21 cellular contexts compared by ENCODE assay signal in the genomic region with DNA sequence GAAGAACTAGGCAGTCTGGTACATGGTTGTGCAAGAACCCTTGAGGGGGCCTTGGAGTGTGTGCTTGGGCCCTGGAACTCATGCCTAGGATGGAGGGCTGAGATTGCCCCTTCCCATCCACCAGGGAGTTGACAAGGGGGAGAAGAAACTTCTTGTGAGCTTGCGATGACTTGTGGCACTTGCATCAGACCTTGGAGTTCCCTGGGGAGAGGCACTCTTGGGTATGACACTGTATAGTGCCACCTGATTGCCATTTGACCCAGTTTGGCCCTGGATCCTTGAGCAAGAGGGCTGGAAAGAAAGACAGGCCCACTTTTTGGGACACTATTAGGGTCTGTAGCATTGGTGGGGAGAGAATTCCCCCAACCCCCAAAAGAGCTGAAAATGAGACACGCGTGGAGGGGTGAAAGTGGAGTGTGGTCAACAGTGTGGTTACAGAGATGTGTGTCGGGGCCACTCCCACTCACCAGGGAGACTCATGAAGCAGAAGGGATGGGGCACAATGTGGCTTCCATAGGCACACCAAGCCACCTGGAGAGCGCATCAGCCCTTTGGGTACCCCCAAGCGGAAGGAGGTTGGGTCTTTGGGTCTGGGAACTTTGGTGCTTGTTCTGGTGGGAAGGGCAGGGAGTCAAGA.
A peak's percentile ranks its signal among the peaks of the same experiment; 100 is the strongest.
DNase-seq lines count a peak whose midpoint lies in the region; ATAC-seq, FAIRE-seq and TF ChIP-seq lines count a peak whose summit lies in the region.
"Had no signal": no experiment of that assay in that cellular context is flagged by ENCODE, and none has a peak within 500 bp of the region (broad histone marks: within the 10 kb centered on the region; RNA-seq: fewer than 3 reads in every experiment).

No MANE protein-coding gene starts in this region.

- no peaks in the 10 kb centered on the region for H3K79me2 ChIP-seq in trophoblast cell (ENCODE audit: control insufficient read depth, insufficient read depth, low read length, poor library complexity)

- H3K14ac ChIP-seq in trophoblast cell (ENCODE audit: low read length): no peak overlapping the region

- no peak overlapping the region for H3K4me2 ChIP-seq in trophoblast cell (ENCODE audit: low read length)
- H3K4me2 ChIP-seq: smooth muscle cell had no signal

- H3K9me3 ChIP-seq in trophoblast cell (ENCODE audit: insufficient read depth, low read depth, low read length): peaks cover 30% of the 10 kb centered on the region
- H3K9me3 ChIP-seq: breast epithelium, psoas muscle had no signal

- peak; percentile 36 for ATAC-seq in GM21526 (IDR thresholded peaks at IDR 0.05; ENCODE audit: low FRiP score, unreplicated experiment)
- peak; percentile 21 for ATAC-seq in HG03432 (IDR thresholded peaks at IDR 0.05; ENCODE audit: unreplicated experiment)
- ATAC-seq: left lobe of liver, psoas muscle had no signal

- H3K79me1 ChIP-seq in trophoblast cell (ENCODE audit: low read length): no peaks in the 10 kb centered on the region

- no peak overlapping the region for H3K23ac ChIP-seq in trophoblast cell (ENCODE audit: low read length)

- no peak overlapping the region for H2AFZ ChIP-seq in trophoblast cell (ENCODE audit: insufficient read depth, low read length, poor library complexity)

- H3K4ac ChIP-seq in trophoblast cell (ENCODE audit: low read depth, low read length): no peak overlapping the region

- no peaks in the 10 kb centered on the region for H3K4me1 ChIP-seq in trophoblast cell (ENCODE audit: control insufficient read depth in 1 of 2, insufficient read depth in 2 of 2, low read length in 2 of 2)
- H3K4me1 ChIP-seq: breast epithelium, esophagus muscularis mucosa, psoas muscle had no signal

- H3K18ac ChIP-seq in trophoblast cell (ENCODE audit: low read length): no peak overlapping the region

- H4K91ac ChIP-seq in trophoblast cell (ENCODE audit: low read depth, low read length): no peak overlapping the region

- H3K27me3 ChIP-seq in bronchial epithelial cell (ENCODE audit: control insufficient read depth, insufficient read depth, low read length) (no peaks in the 10 kb centered on the region), trophoblast cell (ENCODE audit: insufficient read depth, low read length) (no peaks in the 10 kb centered on the region)
- H3K27me3 ChIP-seq: breast epithelium, dorsolateral prefrontal cortex, esophagus muscularis mucosa, Peyer's patch had no signal

- no peak overlapping the region for H3K9ac ChIP-seq in trophoblast cell (ENCODE audit: low read length)

- H3K4me3 ChIP-seq in bronchial epithelial cell (ENCODE audit: low read depth, low read length) (no peak overlapping the region), trophoblast cell (ENCODE audit: low read depth, low read length) (no peak overlapping the region)
- H3K4me3 ChIP-seq: breast epithelium, dorsolateral prefrontal cortex, esophagus muscularis mucosa, Peyer's patch, psoas muscle, smooth muscle cell had no signal

- H4K8ac ChIP-seq in trophoblast cell (ENCODE audit: low read depth, low read length): no peak overlapping the region

- whole genome bisulfite sequencing in trophoblast cell (ENCODE audit: extremely low coverage, insufficient coverage, insufficient read length): no CpG with 5 or more reads among the region's 6 CpGs

- H2BK120ac ChIP-seq in trophoblast cell (ENCODE audit: insufficient read depth, low read length, poor library complexity): no peak overlapping the region

- no peak overlapping the region for H4K12ac ChIP-seq in trophoblast cell (ENCODE audit: low read depth, low read length)

- TF ChIP-seq CTCF in bronchial epithelial cell (IDR thresholded peaks at IDR 0.05; ENCODE audit: insufficient read depth, low read length, severe bottlenecking): no peak

- FAIRE-seq in GM18507 (lab: Jason Lieb, UNC): peak; percentile 48
- peak; percentile 13 for FAIRE-seq in bronchial epithelial cell (lab: Jason Lieb, UNC)

- no peak overlapping the region for H2BK12ac ChIP-seq in trophoblast cell (ENCODE audit: low read length)

- no peak for DNase-seq in GM18507 (ENCODE audit: extremely low spot score, insufficient read length, low read depth)
- no peak for DNase-seq in bronchial epithelial cell (ENCODE audit: low read depth)
- DNase-seq in trophoblast cell: no peak
- no peak for DNase-seq in NCI-H187 (lab: John Stamatoyannopoulos, UW)
- no peak for DNase-seq in UCSD-AML1 (lab: John Stamatoyannopoulos, UW; ENCODE audit: unreplicated experiment)
- no peak for DNase-seq in DMS53 treated with DMSO at 0.1 percent for 48 hours (lab: John Stamatoyannopoulos, UW; ENCODE audit: unreplicated experiment)
- DNase-seq: activated CD4-positive, alpha-beta T cell treated with anti-CD3 and anti-CD28 coated beads for 1 hour; dorsolateral prefrontal cortex; midbrain; NCI-H1436; NCI-H2171; nephron progenitor cell; Peyer's patch; psoas muscle; stimulated activated CD4-positive, alpha-beta T cell treated with anti-CD3 and anti-CD28 coated beads, Interleukin-4, amount 100 ng/mL, for 24 hours had no signal

- no peak overlapping the region for H3K27ac ChIP-seq in trophoblast cell (ENCODE audit: low read depth, low read length)
- H3K27ac ChIP-seq: breast epithelium, dorsolateral prefrontal cortex, esophagus muscularis mucosa, Peyer's patch, psoas muscle had no signal

- H2BK5ac ChIP-seq in trophoblast cell (ENCODE audit: low read depth, low read length, poor library complexity): no peak overlapping the region

- no peak overlapping the region for H2AK5ac ChIP-seq in trophoblast cell (ENCODE audit: low read length)

- H3K36me3 ChIP-seq in bronchial epithelial cell (ENCODE audit: control insufficient read depth, insufficient read depth, low read length): no peaks in the 10 kb centered on the region
- no peaks in the 10 kb centered on the region for H3K36me3 ChIP-seq in trophoblast cell (ENCODE audit: control insufficient read depth in 1 of 2, insufficient read depth in 2 of 2, low read length in 2 of 2)
- H3K36me3 ChIP-seq: breast epithelium, esophagus muscularis mucosa, Peyer's patch had no signal
